In the genomic region with DNA sequence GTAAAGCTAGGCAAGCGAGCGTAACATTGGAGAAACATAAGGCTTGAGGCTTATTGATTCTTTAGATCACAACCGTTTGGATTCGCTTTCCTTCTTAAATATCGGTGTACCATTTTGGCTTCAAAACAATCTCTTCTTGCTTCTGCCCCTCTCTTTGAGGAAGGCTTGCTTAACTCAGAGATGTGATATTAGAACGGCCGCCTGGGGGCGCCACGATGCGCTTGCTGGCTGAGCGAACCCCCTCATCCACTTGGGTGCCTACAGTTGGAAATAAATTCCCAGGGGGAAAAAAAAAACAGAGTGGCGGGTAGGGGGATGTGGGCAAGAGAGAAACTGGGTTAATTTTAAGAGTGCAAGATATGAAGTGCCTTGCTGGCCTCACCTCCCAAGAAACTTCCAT, we compare ENCODE assay signal across 15 cellular contexts.
DNase-seq lines count a peak whose midpoint lies in the region; TF ChIP-seq lines count a peak whose summit lies in the region.
"Had no signal": no experiment of that assay in that cellular context is flagged by ENCODE, and none has a peak within 500 bp of the region (broad histone marks: within the 10 kb centered on the region; RNA-seq: fewer than 3 reads in every experiment).

No MANE protein-coding gene starts in this region.

- H3K36me3 Mint-ChIP-seq in activated naive CD8-positive, alpha-beta T cell treated with anti-CD3 and anti-CD28 coated beads for 36 hours: no peaks in the 10 kb centered on the region
- H3K36me3 Mint-ChIP-seq: naive thymus-derived CD4-positive, alpha-beta T cell had no signal

- no peaks in the 10 kb centered on the region for H3K27me3 ChIP-seq in brain microvascular endothelial cell (replicated peaks)
- H3K27me3 ChIP-seq: tibial nerve had no signal

- no peaks in the 10 kb centered on the region for H3K36me3 ChIP-seq in brain microvascular endothelial cell (replicated peaks)
- H3K36me3 ChIP-seq: HAP-1 had no signal

- in situ Hi-C loops in brain microvascular endothelial cell (cut with HindIII; ENCODE audit: low pct_ligation_motif_present, low sequenced_read_pairs): no loop called here

- H3K27ac ChIP-seq in C4-2B (no peak overlapping the region), brain microvascular endothelial cell (no peak overlapping the region)
- H3K27ac ChIP-seq: tibial nerve had no signal

- no peaks in the 10 kb centered on the region for H3K9me3 Mint-ChIP-seq in activated naive CD8-positive, alpha-beta T cell treated with anti-CD3 and anti-CD28 coated beads for 36 hours
- H3K9me3 Mint-ChIP-seq: central memory CD8-positive, alpha-beta T cell had no signal

- H3K4me1 Mint-ChIP-seq in activated naive CD8-positive, alpha-beta T cell treated with anti-CD3 and anti-CD28 coated beads for 36 hours: no peaks in the 10 kb centered on the region
- H3K4me1 Mint-ChIP-seq: central memory CD8-positive, alpha-beta T cell; naive thymus-derived CD4-positive, alpha-beta T cell; T-helper 17 cell had no signal

- H3K4me3 Mint-ChIP-seq in activated naive CD8-positive, alpha-beta T cell treated with anti-CD3 and anti-CD28 coated beads for 36 hours: no peak overlapping the region
- H3K4me3 Mint-ChIP-seq: central memory CD8-positive, alpha-beta T cell; naive thymus-derived CD4-positive, alpha-beta T cell; T-helper 17 cell had no signal

- H3K27ac Mint-ChIP-seq in activated naive CD8-positive, alpha-beta T cell treated with anti-CD3 and anti-CD28 coated beads for 36 hours: no peak overlapping the region
- H3K27ac Mint-ChIP-seq: naive thymus-derived CD4-positive, alpha-beta T cell; T-helper 17 cell had no signal

- H3K4me3 ChIP-seq in HFF-Myc (replicated peaks; ENCODE audit: low read depth, low read length): no peak overlapping the region
- H3K4me3 ChIP-seq in brain microvascular endothelial cell (ENCODE audit: low read depth, low read length): no peak overlapping the region
- H3K4me3 ChIP-seq: HAP-1, tibial nerve had no signal

- peak; percentile 42 for TF ChIP-seq CTCF in C4-2B (conservative IDR thresholded peaks at IDR 0.05)
- peak; percentile 46 for TF ChIP-seq CTCF in HFF-Myc (IDR thresholded peaks at IDR 0.05; ENCODE audit: low read depth, low read length, missing control alignments)
- peak; percentile 53 for TF ChIP-seq CTCF in brain microvascular endothelial cell (IDR thresholded peaks at IDR 0.05; ENCODE audit: low read depth, low read length, missing control alignments)

- no peak for DNase-seq in HFF-Myc (ENCODE audit: extremely low read depth, low read depth)
- no peak for DNase-seq in brain microvascular endothelial cell
- peak; percentile 37 for DNase-seq in iPS-NIHi11 (ENCODE audit: low spot score)
- no peak for DNase-seq in activated naive CD8-positive, alpha-beta T cell treated with anti-CD3 and anti-CD28 coated beads for 36 hours
- DNase-seq in ecto neural progenitor cell (ENCODE audit: low spot score): no peak
- no peak for DNase-seq in AG20443 (ENCODE audit: low spot score)
- no peak for DNase-seq in NCI-H1694 treated with DMSO at 0.1 percent for 48 hours (lab: John Stamatoyannopoulos, UW)
- DNase-seq: activated CD4-positive, alpha-beta T cell treated with anti-CD3 and anti-CD28 coated beads, Interleukin-2, amount 50 U/mL, for 48 hours; naive thymus-derived CD4-positive, alpha-beta T cell; NCI-H187 treated with DMSO at 0.1 percent for 48 hours; T-helper 17 cell had no signal

- peaks cover 2% of the 10 kb centered on the region for H3K27me3 Mint-ChIP-seq in activated naive CD8-positive, alpha-beta T cell treated with anti-CD3 and anti-CD28 coated beads for 36 hours
